ENCODE assay signal across 23 cellular contexts in the genomic region with DNA sequence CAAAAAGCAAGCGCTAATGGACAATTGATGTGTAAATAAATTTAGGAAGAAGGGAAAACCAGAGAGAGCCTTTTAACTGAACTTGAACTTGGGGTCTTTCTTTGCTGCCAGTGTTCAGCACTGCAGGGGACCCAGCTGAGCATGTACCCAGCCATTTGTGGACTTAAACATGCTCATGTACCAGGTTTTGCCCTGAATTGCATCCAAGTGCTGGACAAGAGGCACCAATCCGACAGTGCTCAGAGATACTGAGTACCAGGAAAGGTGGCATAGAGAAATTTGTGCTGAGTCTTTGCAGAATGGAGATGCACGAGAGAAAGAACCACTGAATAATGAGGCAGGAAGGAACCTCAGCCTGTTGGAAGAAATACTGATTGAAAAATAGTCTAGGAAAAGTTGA. TPM values are rescaled to one million over a fixed set of nuclear protein-coding genes. Genes with fewer than 3 reads are reported as not detected.
A peak's percentile ranks its signal among the peaks of the same experiment; 100 is the strongest.
DNase-seq lines count a peak whose midpoint lies in the region; ATAC-seq, FAIRE-seq and TF ChIP-seq lines count a peak whose summit lies in the region.
"Had no signal": no experiment of that assay in that cellular context is flagged by ENCODE, and none has a peak within 500 bp of the region (broad histone marks: within the 10 kb centered on the region; RNA-seq: fewer than 3 reads in every experiment).

No MANE protein-coding gene starts in this region.

- TF ChIP-seq POLR2A in endothelial cell of umbilical vein (IDR thresholded peaks at IDR 0.05; ENCODE audit: low read depth, low read length) (no peak), tibial nerve (IDR thresholded peaks at IDR 0.05) (no peak)

- no peaks in the 10 kb centered on the region for H3K9me1 ChIP-seq in endothelial cell of umbilical vein (replicated peaks; ENCODE audit: control insufficient read depth, extremely low read depth, insufficient read depth, low read length)

- no peak for FAIRE-seq in endothelial cell of umbilical vein (lab: Jason Lieb, UNC)
- FAIRE-seq: G401.6, HTR-8/SVneo had no signal

- dilution Hi-C loops in endothelial cell of umbilical vein (cut with MboI; ENCODE audit: extremely low pct_ligation_motif_present, low sequenced_read_pairs): no loop called here

- no peaks in the 10 kb centered on the region for H3K27me3 ChIP-seq in endothelial cell of umbilical vein (ENCODE audit: control insufficient read depth in 2 of 2, insufficient read depth in 2 of 2, low read length in 2 of 2)
- H3K27me3 ChIP-seq in rectal smooth muscle tissue (ENCODE audit: control insufficient read depth, insufficient read depth, low read length): no peaks in the 10 kb centered on the region
- no peaks in the 10 kb centered on the region for H3K27me3 ChIP-seq in tibial nerve

- H3K4me2 ChIP-seq in endothelial cell of umbilical vein (ENCODE audit: insufficient read depth, low read length): no peak overlapping the region

- ATAC-seq in HG02798 (IDR thresholded peaks at IDR 0.05; ENCODE audit: poor library complexity, unreplicated experiment): no peak
- ATAC-seq in HG03520 (IDR thresholded peaks at IDR 0.05; ENCODE audit: unreplicated experiment): no peak

- TF ChIP-seq CTCF in endothelial cell of umbilical vein (IDR thresholded peaks at IDR 0.05; ENCODE audit: extremely low read depth in 1 of 2, insufficient read depth in 1 of 2, low read depth in 1 of 2, low read length in 2 of 2) (no peak), tibial nerve (IDR thresholded peaks at IDR 0.05) (no peak)

- WGBS in tibial nerve, 2 donors: 69 to 85% methylated on average over 3 of the region's 3 CpGs

- intact Hi-C loops in endothelial cell of umbilical vein (cut with micrococcal nuclease): loop anchor here (5.0 kb wide), 1 partner anchor 66 kb away; no protein-coding TSS in a partner anchor

- POLR2A ChIA-PET in endothelial cell of umbilical vein (lab: Charles Lee): no interaction called here

- H3K9me3 ChIP-seq in endothelial cell of umbilical vein (replicated peaks; ENCODE audit: control insufficient read depth, insufficient read depth, low read length) (no peaks in the 10 kb centered on the region), tibial nerve (no peaks in the 10 kb centered on the region)
- H3K9me3 ChIP-seq: HAP-1 had no signal

- no peak overlapping the region for H2AFZ ChIP-seq in endothelial cell of umbilical vein (ENCODE audit: low read depth, low read length)

- peaks cover 70% of the 10 kb centered on the region for H3K79me2 ChIP-seq in endothelial cell of umbilical vein (ENCODE audit: control insufficient read depth, insufficient read depth, low read length)

- H3K4me3 ChIP-seq in endothelial cell of umbilical vein (replicated peaks in 1 of 3; ENCODE audit: insufficient read depth in 1 of 3, low read depth in 1 of 3, low read length in 3 of 3) (no peak overlapping the region), rectal smooth muscle tissue (ENCODE audit: low read length) (no peak overlapping the region), tibial nerve (no peak overlapping the region)
- H3K4me3 ChIP-seq: HAP-1 had no signal

- TF ChIP-seq EP300 in tibial nerve (IDR thresholded peaks at IDR 0.05): no peak

- no TSS peak for BruUV-seq in endothelial cell of umbilical vein (replicated peaks; lab: Mats Ljungman, UMichigan)

- DNase-seq in M059J (ENCODE audit: low read depth) (peak; percentile 20), endothelial cell of umbilical vein (ENCODE audit: low read depth, low spot score) (no peak), tibial nerve (ENCODE audit: low spot score in 2 of 2) (no peak), inferior parietal cortex (ENCODE audit: extremely low spot score) (no peak), activated gamma-delta T cell treated with Interleukin-2 at 50 U/mL for 16 hours (no peak)
- DNase-seq: DND-41, Kasumi-1, MM.1S, NCI-H1092, NCI-H1436 treated with DMSO at 0.1 percent for 48 hours, NCI-H2029 treated with DMSO at 0.1 percent for 48 hours, NCI-H446 treated with DMSO at 0.1 percent for 48 hours, NCI-H774, OCI-M1, Right ventricle myocardium superior had no signal

- H3K9ac ChIP-seq in endothelial cell of umbilical vein (replicated peaks; ENCODE audit: extremely low read depth, insufficient read depth, low read length) (no peak overlapping the region), rectal smooth muscle tissue (ENCODE audit: low read length) (no peak overlapping the region)

- peaks cover 0 to 5% of the 10 kb centered on the region in 2 experiments for H3K36me3 ChIP-seq in endothelial cell of umbilical vein (ENCODE audit: control insufficient read depth in 2 of 2, extremely low read depth in 1 of 2, insufficient read depth in 2 of 2, low read length in 2 of 2)
- H3K36me3 ChIP-seq in rectal smooth muscle tissue (ENCODE audit: control insufficient read depth, insufficient read depth, low read length): no peaks in the 10 kb centered on the region
- H3K36me3 ChIP-seq in tibial nerve: peaks cover 0 to 2% (median 0%) of the 10 kb centered on the region in 3 donors
- H3K36me3 ChIP-seq: HAP-1 had no signal

- CTCF ChIA-PET in endothelial cell of umbilical vein (lab: Charles Lee): no interaction called here

- H4K20me1 ChIP-seq in endothelial cell of umbilical vein (replicated peaks; ENCODE audit: control insufficient read depth, extremely low read depth, insufficient read depth, low read length): no peaks in the 10 kb centered on the region

- H3K27ac ChIP-seq in endothelial cell of umbilical vein (ENCODE audit: insufficient read depth, low read depth, low read length) (peak overlapping the region; percentile 36), rectal smooth muscle tissue (ENCODE audit: low read depth, low read length) (peak overlapping the region; percentile 59), tibial nerve (peak overlapping the region in 3 of 4 donors; percentile 13 to 78 (median 70))

- H3K4me1 ChIP-seq in endothelial cell of umbilical vein (ENCODE audit: control insufficient read depth, extremely low read depth, insufficient read depth, low read length): peaks cover 9% of the 10 kb centered on the region
- peaks cover 23% of the 10 kb centered on the region for H3K4me1 ChIP-seq in rectal smooth muscle tissue (ENCODE audit: control insufficient read depth, insufficient read depth, low read length)
- peaks cover 0 to 70% (median 17%) of the 10 kb centered on the region in 4 donors for H3K4me1 ChIP-seq in tibial nerve

TF ChIP-seq in endothelial cell of umbilical vein, 7 proteins besides CTCF, POLR2A, EP300 and RAD21:
- TF ChIP-seq FOS (IDR thresholded peaks at IDR 0.05; ENCODE audit: borderline replicate concordance, insufficient read depth, low read length): no peak
- TF ChIP-seq JUN (IDR thresholded peaks at IDR 0.05; ENCODE audit: borderline replicate concordance, insufficient read depth, insufficient read length, low read depth): no peak
- TF ChIP-seq, protein P1, sequence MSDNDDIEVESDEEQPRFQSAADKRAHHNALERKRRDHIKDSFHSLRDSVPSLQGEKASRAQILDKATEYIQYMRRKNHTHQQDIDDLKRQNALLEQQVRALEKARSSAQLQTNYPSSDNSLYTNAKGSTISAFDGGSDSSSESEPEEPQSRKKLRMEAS (IDR thresholded peaks at IDR 0.05; ENCODE audit: insufficient read depth, insufficient read length): no peak
- no peak for TF ChIP-seq EZH2 (IDR thresholded peaks at IDR 0.05; ENCODE audit: borderline replicate concordance, low read depth, low read length, severe bottlenecking)
- TF ChIP-seq MYC (IDR thresholded peaks at IDR 0.05; ENCODE audit: low read depth, low read length): no peak
- no peak for TF ChIP-seq POLR2AphosphoS5 (IDR thresholded peaks at IDR 0.05; ENCODE audit: insufficient read depth, low read depth, low read length)
- no peak for TF ChIP-seq GATA2 (IDR thresholded peaks at IDR 0.05; ENCODE audit: insufficient read depth, insufficient read length, low read depth, low read length)

RNA-seq across cellular contexts. Expression of gene AKAP12, which starts 16.0 kb away (rescaled TPM):
- total RNA-seq in M059J (2014; rRNA removed; shearing (Covaris generic)): 28.4 and 43.1 TPM in 2 replicates
- total RNA-seq in endothelial cell of umbilical vein (340 and 362 TPM in 2 replicates), tibial nerve (100 to 1,000 TPM; 214 to 268 (median 232) TPM)
- polyA plus RNA-seq in endothelial cell of umbilical vein: 36.4 and 46.9 TPM in 2 replicates
- 87.4 and 93.7 TPM in 2 replicates for polyA plus RNA-seq in endothelial cell of umbilical vein (2011; cell fraction: cytosol; rRNA removed)
- polyA plus RNA-seq in endothelial cell of umbilical vein (2011; cell fraction: nucleus; rRNA removed): 174 and 257 TPM in 2 replicates
- 84.1 and 114 TPM in 2 replicates for polyA plus RNA-seq in endothelial cell of umbilical vein (2012)
- 67.5 and 84.9 TPM in 2 replicates for polyA minus RNA-seq in endothelial cell of umbilical vein
- polyA minus RNA-seq in endothelial cell of umbilical vein (2011; cell fraction: cytosol; rRNA and poly(A)+ RNA removed): 4.9 TPM
- 67.4 and 81.2 TPM in 2 replicates for polyA minus RNA-seq in endothelial cell of umbilical vein (2011; cell fraction: nucleus; rRNA and poly(A)+ RNA removed)
- polyA plus RNA-seq: CD14-positive monocyte, IgD-negative memory B cell had no signal
